Comparison of ENCODE assay signal across 18 cellular contexts in genomic region chr10:110698782-110699201, GRCh38. TPM values are rescaled to one million over a fixed set of nuclear protein-coding genes. Genes with fewer than 3 reads are reported as not detected.
DNase-seq lines count a peak whose midpoint lies in the region; ATAC-seq, FAIRE-seq and TF ChIP-seq lines count a peak whose summit lies in the region.
"Had no signal": no experiment of that assay in that cellular context is flagged by ENCODE, and none has a peak within 500 bp of the region (broad histone marks: within the 10 kb centered on the region; RNA-seq: fewer than 3 reads in every experiment).

No MANE protein-coding gene starts in this region.

- ATAC-seq in activated naive CD8-positive, alpha-beta T cell treated with anti-CD3 and anti-CD28 coated beads, Interleukin-2, amount 50 U/mL, for 24 hours = peak; percentile 26
- no peak for ATAC-seq in pancreas

- peaks cover 5% of the 10 kb centered on the region for H3K4me1 Mint-ChIP-seq in activated naive CD8-positive, alpha-beta T cell treated with anti-CD3 and anti-CD28 coated beads, Interleukin-2, amount 50 U/mL, for 24 hours
- H3K4me1 Mint-ChIP-seq in activated naive CD8-positive, alpha-beta T cell treated with anti-CD3 and anti-CD28 coated beads for 36 hours = peaks cover 2% of the 10 kb centered on the region
- H3K4me1 Mint-ChIP-seq in mesothelial cell of epicardium (peaks cover 21% of the 10 kb centered on the region), endodermal cell (peaks cover 31% of the 10 kb centered on the region)
- H3K4me1 Mint-ChIP-seq: CD8-positive, alpha-beta memory T cell; IgD-negative memory B cell had no signal

- H3K9me3 ChIP-seq in cardiac muscle cell (ENCODE audit: low read depth) (no peaks in the 10 kb centered on the region), endodermal cell (ENCODE audit: control insufficient read depth, low read length) (peaks cover 3% of the 10 kb centered on the region), pancreas (no peaks in the 10 kb centered on the region)
- H3K9me3 ChIP-seq: BLaER1 had no signal

- H3K36me3 ChIP-seq in cardiac muscle cell = no peaks in the 10 kb centered on the region
- no peaks in the 10 kb centered on the region for H3K36me3 ChIP-seq in endodermal cell (ENCODE audit: control insufficient read depth, insufficient read depth, low read length)
- H3K36me3 ChIP-seq in pancreas = no peaks in the 10 kb centered on the region
- H3K36me3 ChIP-seq: BLaER1 had no signal

- H3K4me3 ChIP-seq in cardiac muscle cell (no peak overlapping the region), endodermal cell (ENCODE audit: low read length) (no peak overlapping the region), pancreas (no peak overlapping the region)
- H3K4me3 ChIP-seq: BLaER1 had no signal

- no peaks in the 10 kb centered on the region for H3K27me3 ChIP-seq in cardiac muscle cell
- no peaks in the 10 kb centered on the region for H3K27me3 ChIP-seq in endodermal cell (ENCODE audit: control insufficient read depth, insufficient read depth, low read length, poor library complexity, severe bottlenecking)
- no peaks in the 10 kb centered on the region for H3K27me3 ChIP-seq in pancreas
- H3K27me3 ChIP-seq: BLaER1 had no signal

- intact Hi-C loops in pancreas (cut with DNase I) = no loop called here

- no peaks in the 10 kb centered on the region for H3K9me3 Mint-ChIP-seq in activated naive CD8-positive, alpha-beta T cell treated with anti-CD3 and anti-CD28 coated beads, Interleukin-2, amount 50 U/mL, for 24 hours
- H3K9me3 Mint-ChIP-seq in activated naive CD8-positive, alpha-beta T cell treated with anti-CD3 and anti-CD28 coated beads for 36 hours = no peaks in the 10 kb centered on the region
- H3K9me3 Mint-ChIP-seq in mesothelial cell of epicardium = no peaks in the 10 kb centered on the region
- no peaks in the 10 kb centered on the region for H3K9me3 Mint-ChIP-seq in endodermal cell
- H3K9me3 Mint-ChIP-seq: CD8-positive, alpha-beta memory T cell had no signal

- TF ChIP-seq CTCF in cardiac muscle cell (IDR thresholded peaks at IDR 0.05; ENCODE audit: low read depth, low read length) (no peak), mesothelial cell of epicardium (IDR thresholded peaks at IDR 0.05; ENCODE audit: unreplicated experiment) (no peak), endodermal cell (conservative IDR thresholded peaks at IDR 0.05) (no peak), pancreas (IDR thresholded peaks at IDR 0.05) (no peak)

- H3K27ac ChIP-seq in cardiac muscle cell = peak overlapping the region; percentile 94
- H3K27ac ChIP-seq in endodermal cell (ENCODE audit: low read depth, low read length) = no peak overlapping the region
- no peak overlapping the region for H3K27ac ChIP-seq in pancreas
- H3K27ac ChIP-seq: BLaER1 had no signal

- H3K27ac Mint-ChIP-seq in activated naive CD8-positive, alpha-beta T cell treated with anti-CD3 and anti-CD28 coated beads, Interleukin-2, amount 50 U/mL, for 24 hours = no peak overlapping the region
- no peak overlapping the region for H3K27ac Mint-ChIP-seq in activated naive CD8-positive, alpha-beta T cell treated with anti-CD3 and anti-CD28 coated beads for 36 hours
- H3K27ac Mint-ChIP-seq in mesothelial cell of epicardium (peak overlapping the region; percentile 56), endodermal cell (no peak overlapping the region)
- H3K27ac Mint-ChIP-seq: CD8-positive, alpha-beta memory T cell; IgD-negative memory B cell had no signal

- peaks cover 70% of the 10 kb centered on the region for H3K4me1 ChIP-seq in cardiac muscle cell (ENCODE audit: low read depth)
- H3K4me1 ChIP-seq in endodermal cell (ENCODE audit: control insufficient read depth, insufficient read depth, low read length) = peaks cover 12% of the 10 kb centered on the region
- H3K4me1 ChIP-seq in pancreas = no peaks in the 10 kb centered on the region

- no peaks in the 10 kb centered on the region for H3K27me3 Mint-ChIP-seq in activated naive CD8-positive, alpha-beta T cell treated with anti-CD3 and anti-CD28 coated beads, Interleukin-2, amount 50 U/mL, for 24 hours
- H3K27me3 Mint-ChIP-seq in activated naive CD8-positive, alpha-beta T cell treated with anti-CD3 and anti-CD28 coated beads for 36 hours = no peaks in the 10 kb centered on the region
- H3K27me3 Mint-ChIP-seq in mesothelial cell of epicardium (ENCODE audit: low read depth) (no peaks in the 10 kb centered on the region), endodermal cell (ENCODE audit: insufficient read depth) (no peaks in the 10 kb centered on the region)
- H3K27me3 Mint-ChIP-seq: IgD-negative memory B cell had no signal

- no peak overlapping the region for H3K9ac ChIP-seq in endodermal cell (ENCODE audit: extremely low read depth, low read length, poor library complexity, severe bottlenecking)
- H3K9ac ChIP-seq: BLaER1 had no signal

- no peak overlapping the region for H3K4me3 Mint-ChIP-seq in activated naive CD8-positive, alpha-beta T cell treated with anti-CD3 and anti-CD28 coated beads, Interleukin-2, amount 50 U/mL, for 24 hours
- H3K4me3 Mint-ChIP-seq in activated naive CD8-positive, alpha-beta T cell treated with anti-CD3 and anti-CD28 coated beads for 36 hours = no peak overlapping the region
- H3K4me3 Mint-ChIP-seq in mesothelial cell of epicardium = no peak overlapping the region
- no peak overlapping the region for H3K4me3 Mint-ChIP-seq in endodermal cell
- H3K4me3 Mint-ChIP-seq: CD8-positive, alpha-beta memory T cell; IgD-negative memory B cell had no signal

- no peak for DNase-seq in activated naive CD8-positive, alpha-beta T cell treated with anti-CD3 and anti-CD28 coated beads, Interleukin-2, amount 50 U/mL, for 24 hours
- DNase-seq in activated naive CD8-positive, alpha-beta T cell treated with anti-CD3 and anti-CD28 coated beads for 36 hours = no peak
- DNase-seq in cardiac muscle cell (ENCODE audit: low read depth in 1 of 2, low spot score in 1 of 2) = peak; percentile 31 to 78
- no peak for DNase-seq in mesothelial cell of epicardium (ENCODE audit: low spot score in 2 of 2, unreplicated experiment in 2 of 2)
- no peak for DNase-seq in GDM1 (lab: John Stamatoyannopoulos, UW)
- DNase-seq in endodermal cell = no peak
- DNase-seq in pancreas = no peak
- DNase-seq in MV-4-11 (lab: John Stamatoyannopoulos, UW) = no peak
- DNase-seq: 8988T; CD8-positive, alpha-beta memory T cell; NCI-H1417; NCI-H2029; NCI-H510A; SIG-M5 had no signal

- WGBS in endodermal cell (ENCODE audit: insufficient coverage in 1 of 2, insufficient read length in 1 of 2), 2 experiments = 95 to 96% methylated on average over 6 of the region's 6 CpGs
- WGBS in pancreas, 2 donors = 74 to 85% methylated on average over 6 of the region's 6 CpGs

- no peaks in the 10 kb centered on the region for H3K36me3 Mint-ChIP-seq in activated naive CD8-positive, alpha-beta T cell treated with anti-CD3 and anti-CD28 coated beads, Interleukin-2, amount 50 U/mL, for 24 hours (ENCODE audit: low read depth)
- H3K36me3 Mint-ChIP-seq in activated naive CD8-positive, alpha-beta T cell treated with anti-CD3 and anti-CD28 coated beads for 36 hours = no peaks in the 10 kb centered on the region
- H3K36me3 Mint-ChIP-seq in mesothelial cell of epicardium (no peaks in the 10 kb centered on the region), endodermal cell (ENCODE audit: low read depth) (no peaks in the 10 kb centered on the region)
- H3K36me3 Mint-ChIP-seq: IgD-negative memory B cell had no signal

- FAIRE-seq in pancreas (lab: Jason Lieb, UNC) = no peak
- FAIRE-seq: H54, RCC 7860 had no signal

RNA-seq across cellular contexts. Expression of gene RBM20, which starts 54.7 kb away (rescaled TPM):
- under 1 TPM; 0.42 to 0.45 TPM for total RNA-seq in activated naive CD8-positive, alpha-beta T cell treated with anti-CD3 and anti-CD28 coated beads for 36 hours
- 23.0 and 28.5 TPM in 2 replicates for total RNA-seq in cardiac muscle cell
- polyA plus RNA-seq in cardiac muscle cell = 12.7 and 19.2 TPM in 2 replicates
- 20.5 to 23.3 TPM (median 20.7 TPM) in 3 replicates for total RNA-seq in mesothelial cell of epicardium
- 1 to 10 TPM; 6.2 to 7.0 TPM for total RNA-seq in endodermal cell
- polyA plus RNA-seq in endodermal cell (2013, experiment 1 of 2) = 1.6 TPM
- 1.9 TPM for polyA plus RNA-seq in endodermal cell (2013, experiment 2 of 2)
- 10 to 100 TPM in 2 of 6 donors, 1 to 10 TPM in 3, under 1 TPM in 1; 0.79 to 18.3 (median 3.6) TPM for total RNA-seq in pancreas
- polyA plus RNA-seq in pancreas = 10 to 100 TPM in 1 of 2 donors, 1 to 10 TPM in 1; 2.7 to 23.6 TPM
- polyA plus RNA-seq: CD8-positive, alpha-beta memory T cell; IgD-negative memory B cell had no signal

Comparison
In these comparisons a context has a peak if more than half of its experiments do, and no peak if none do; other contexts are left out.
1. DNase-seq: peak in cardiac muscle cell (2 of 2); none in activated naive CD8-positive, alpha-beta T cell treated with anti-CD3 and anti-CD28 coated beads, Interleukin-2, amount 50 U/mL, for 24 hours (single experiment), activated naive CD8-positive, alpha-beta T cell treated with anti-CD3 and anti-CD28 coated beads for 36 hours (single experiment), mesothelial cell of epicardium (0 of 2), GDM1 (single experiment), endodermal cell (single experiment), pancreas (0 of 6) and MV-4-11 (single experiment).